ENCODE assay signal across 1 cellular context in the genomic region with DNA sequence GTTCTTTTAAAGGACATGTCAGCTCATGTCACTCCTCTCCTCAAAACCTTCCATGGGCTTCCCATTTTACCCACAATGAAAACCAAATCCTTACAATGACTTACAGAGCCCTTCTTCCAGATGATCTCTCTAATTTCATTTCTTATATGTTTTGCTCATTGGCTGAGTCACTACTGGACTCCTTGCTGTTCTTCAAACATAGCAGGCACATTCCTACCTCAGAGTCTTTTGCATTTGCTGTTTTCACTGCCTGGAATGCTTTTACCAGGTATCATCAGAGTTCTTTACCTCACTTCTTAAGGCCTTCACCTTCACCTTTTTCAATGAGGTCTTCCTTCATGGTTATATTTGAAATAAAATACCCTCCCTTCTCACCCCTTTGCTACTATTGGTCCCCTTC.
TF ChIP-seq lines count a peak whose summit lies in the region.

No MANE protein-coding gene starts in this region.

TF ChIP-seq in H1, 55 proteins besides CTCF, POLR2A, EP300 and RAD21:
- TF ChIP-seq TEAD4 (IDR thresholded peaks at IDR 0.05; ENCODE audit: low read depth, low read length) (peak; percentile 70; the same call in 1 of the 2 replicates), HDAC6 (IDR thresholded peaks at IDR 0.05; ENCODE audit: low read depth, low read length) (no peak), JUND (IDR thresholded peaks at IDR 0.05; ENCODE audit: low read length) (peak; percentile 42; the same call in 1 of the 2 replicates)
